ENCODE assay signal across 8 cellular contexts in the genomic region with DNA sequence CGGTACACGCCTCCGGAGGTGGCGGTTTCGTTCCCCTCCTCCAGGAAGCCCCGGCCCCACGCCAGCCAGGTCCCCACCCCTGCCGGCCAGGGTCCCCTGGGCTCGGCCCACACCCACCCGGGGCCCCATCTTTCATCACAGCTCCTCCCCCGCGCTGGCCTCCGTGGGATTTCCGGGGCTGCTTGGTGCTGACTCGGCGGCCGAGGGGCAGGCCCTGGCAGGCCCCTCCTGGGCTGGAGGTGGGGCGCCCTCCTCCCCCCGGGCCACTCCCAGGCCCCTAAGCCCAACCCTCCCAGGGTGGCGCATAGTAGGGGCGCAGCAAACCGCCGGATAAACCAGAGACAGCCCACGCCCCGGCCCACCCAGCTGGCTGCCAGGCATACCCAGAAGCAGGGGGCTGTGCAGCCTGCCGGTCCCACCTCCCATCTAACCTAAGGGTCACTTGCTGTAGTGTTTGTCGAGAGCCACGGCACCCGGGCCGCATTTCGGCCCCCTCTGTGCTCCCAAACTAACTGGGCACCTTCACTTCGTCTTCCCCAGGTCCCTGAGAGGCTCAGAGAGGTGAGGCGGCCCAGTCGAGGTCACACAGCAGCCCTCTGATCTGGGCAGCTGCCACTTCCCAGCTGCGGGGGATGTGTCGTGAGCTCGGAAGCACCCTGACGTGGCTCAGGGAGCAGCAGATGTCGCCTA. TPM values are rescaled to one million over a fixed set of nuclear protein-coding genes. Genes with fewer than 3 reads are reported as not detected.
DNase-seq lines count a peak whose midpoint lies in the region; ATAC-seq, FAIRE-seq and TF ChIP-seq lines count a peak whose summit lies in the region.

No MANE protein-coding gene starts in this region.

- H3K27ac ChIP-seq in K562 (ENCODE audit: extremely low read depth, low read depth, low read length) (peak overlapping the region; percentile 88; the same call in 2 of the 3 replicates), mesodermal cell (ENCODE audit: low read depth, low read length, severe bottlenecking) (peak overlapping the region; percentile 83), transverse colon (peak overlapping the region; percentile 97 to 100 (median 99))

- H3K4me1 ChIP-seq in K562 (replicated peaks in 1 of 2; ENCODE audit: control insufficient read depth in 2 of 2, insufficient read depth in 2 of 2, low read length in 2 of 2) (peaks cover 36 to 76% of the 10 kb centered on the region in 2 experiments; a peak in 4 of 5 replicates), mesodermal cell (ENCODE audit: control insufficient read depth, insufficient read depth, low read length, poor library complexity, severe bottlenecking) (peaks cover 22% of the 10 kb centered on the region), transverse colon (peaks cover 61 to 83% (median 74%) of the 10 kb centered on the region in 4 donors)

- peak; percentile 42 for DNase-seq in AG10803 (ENCODE audit: low read depth)
- DNase-seq in NOMO-1 treated with DMSO at 0.1 percent for 48 hours (lab: John Stamatoyannopoulos, UW; ENCODE audit: unreplicated experiment), result peak; percentile 46
- peak; percentile 58 to 67 (median 62) for DNase-seq in K562 (ENCODE audit: extremely low read depth in 1 of 4, low spot score in 3 of 4)
- peak; percentile 90 for DNase-seq in transverse colon
- no peak for DNase-seq in left lobe of liver (ENCODE audit: low spot score)
- DNase-seq in foreskin melanocyte, result no peak

- in situ Hi-C loops in K562 (cut with MboI), result no loop called here
- in situ Hi-C loops in transverse colon (cut with MboI; ENCODE audit: low pct_ligation_motif_present in 1 of 4, low pct_unique_long_range_greater_than_20kb in 1 of 4, low sequenced_read_pairs in 3 of 4), result no loop called here

- peaks cover 99% of the 10 kb centered on the region for H3K79me2 ChIP-seq in K562 (ENCODE audit: control insufficient read depth, insufficient read depth, low read length)

- no peak for TF ChIP-seq CTCF in AG10803 (conservative IDR thresholded peaks at IDR 0.05; ENCODE audit: low read length)
- no peak for TF ChIP-seq CTCF in K562 (IDR thresholded peaks at IDR 0.05 in 2 of 3, conservative IDR thresholded peaks at IDR 0.05 in 1 of 3; ENCODE audit: insufficient read depth in 2 of 3, low read depth in 1 of 3, low read length in 3 of 3)
- no peak for TF ChIP-seq CTCF in transverse colon (IDR thresholded peaks at IDR 0.05)

- no peak for FAIRE-seq in K562 (lab: Jason Lieb, UNC)

- intact Hi-C loops in K562 (cut with micrococcal nuclease), result loop anchor here (10.0 kb wide), 1 partner anchor 125 kb away; the partner anchor contains the start of genes ANKRD24 and SIRT6
- intact Hi-C loops in transverse colon (cut with DNase I; ENCODE audit: low total_unique reads), result no loop called here

- H2AFZ ChIP-seq in K562 (ENCODE audit: low read depth, low read length), result no peak overlapping the region

- POLR2A ChIA-PET in K562 (lab: Yijun Ruan, JAX), result interaction anchor here (0.6 to 0.7 kb wide), 3 partner anchors 41 to 143 kb away, joined by 3 to 4 read pairs (median 3); partner anchors contain the start of gene EEF2

- TF ChIP-seq RAD21 in K562 (CRISPR knock-in tag; conservative IDR thresholded peaks at IDR 0.05 in 1 of 2, IDR thresholded peaks at IDR 0.05 in 1 of 2), result no peak

- BruUV-seq in K562 (replicated peaks; lab: Mats Ljungman, UMichigan), result no TSS peak

- CTCF ChIA-PET in K562 (lab: Yijun Ruan, JAX; ENCODE audit: low intra/inter-chr PET ratio), result no interaction called here

- peak overlapping the region; percentile 52 for H3K4me3 ChIP-seq in AG10803 (ENCODE audit: low read length)
- H3K4me3 ChIP-seq in K562, result peak overlapping the region; percentile 33
- no peak overlapping the region for H3K4me3 ChIP-seq in mesodermal cell (ENCODE audit: extremely low read depth, insufficient read depth, low read length, poor library complexity, severe bottlenecking)
- peak overlapping the region; percentile 17 to 100 (median 55) for H3K4me3 ChIP-seq in transverse colon

- H3K9ac ChIP-seq in K562 (ENCODE audit: insufficient read depth in 1 of 2, low read depth in 2 of 2, low read length in 2 of 2), result peak overlapping the region; percentile 76 to 95; a peak in 3 of 4 replicates

- no peak for TF ChIP-seq EP300 in K562 (IDR thresholded peaks at IDR 0.05; ENCODE audit: low read length)
- peak; percentile 81 for TF ChIP-seq EP300 in transverse colon (IDR thresholded peaks at IDR 0.05; ENCODE audit: low read depth)

- ATAC-seq in K562 (peak; percentile 8), left lobe of liver (no peak), HG02623 (IDR thresholded peaks at IDR 0.05; ENCODE audit: unreplicated experiment) (no peak)

- H3K9me3 ChIP-seq in K562 (replicated peaks; ENCODE audit: control insufficient read depth, insufficient read depth, low read depth, low read length) (no peaks in the 10 kb centered on the region; the same call in 1 of the 2 replicates), mesodermal cell (ENCODE audit: control insufficient read depth, low read length) (no peaks in the 10 kb centered on the region), transverse colon (no peaks in the 10 kb centered on the region)

- peaks cover 67% of the 10 kb centered on the region for H4K20me1 ChIP-seq in K562 (replicated peaks; ENCODE audit: control insufficient read depth, insufficient read depth, low read length)

- no peaks in the 10 kb centered on the region for H3K27me3 ChIP-seq in K562 (ENCODE audit: control insufficient read depth in 2 of 2, insufficient read depth in 2 of 2, low read length in 2 of 2)
- H3K27me3 ChIP-seq in transverse colon, result no peaks in the 10 kb centered on the region

- WGBS in K562 (ENCODE audit: insufficient coverage, low coverage, missing lambda C conversion rate), result 57% methylated on average over 18 of the region's 39 CpGs
- 92 to 96% methylated on average over 30 to 33 of the region's 39 CpGs for WGBS in mesodermal cell (ENCODE audit: insufficient coverage in 2 of 2), 2 experiments
- WGBS in transverse colon (ENCODE audit: low coverage in 1 of 2), 2 donors, result 35% methylated on average over 28 of the region's 39 CpGs; no CpG with 5 or more reads in 1 of the 2 donors

- H3K36me3 ChIP-seq in K562 (ENCODE audit: control insufficient read depth, insufficient read depth, low read length), result peaks cover 81% of the 10 kb centered on the region; the same call in 2 of the 3 replicates
- H3K36me3 ChIP-seq in mesodermal cell (ENCODE audit: control insufficient read depth, insufficient read depth, low read length), result peaks cover 26% of the 10 kb centered on the region
- H3K36me3 ChIP-seq in transverse colon, result peaks cover 0 to 2% (median 0%) of the 10 kb centered on the region in 4 donors

- H3K4me2 ChIP-seq in K562 (ENCODE audit: insufficient read depth, low read length), result peak overlapping the region; percentile 66

- peaks cover 20% of the 10 kb centered on the region for H3K9me1 ChIP-seq in K562 (ENCODE audit: control insufficient read depth, insufficient read depth, low read length)

- no peak for TF ChIP-seq POLR2A in K562 (conservative IDR thresholded peaks at IDR 0.05)
- TF ChIP-seq POLR2A in transverse colon (IDR thresholded peaks at IDR 0.05), result peak; percentile 40

TF ChIP-seq in K562, 482 proteins besides CTCF, POLR2A, EP300 and RAD21 (continues in another document):
- no peak for TF ChIP-seq BRF1 (IDR thresholded peaks at IDR 0.05; ENCODE audit: borderline replicate concordance, extremely low read depth, insufficient read length)

RNA-seq across cellular contexts. Expression of gene ZBTB7A, which starts 6.6 kb away (rescaled TPM):
- 5.4 and 20.2 TPM in 2 replicates for total RNA-seq in K562 (2011; cell fraction: chromatin; rRNA removed; ENCODE audit: low replicate concordance)
- 10.5 and 12.0 TPM in 2 replicates for total RNA-seq in K562 (2011; cell fraction: nucleolus; rRNA removed)
- total RNA-seq in K562 (2011; cell fraction: nucleoplasm; rRNA removed), result 5.3 and 7.3 TPM in 2 replicates
- total RNA-seq in K562 (2014; rRNA removed), result 10.2 and 13.8 TPM in 2 replicates
- total RNA-seq in K562 (2014; rRNA removed; fragmentation: Illumina TruSeq; extraction: Trizol), result 1.6 and 1.8 TPM in 2 replicates
- 4.6 and 4.8 TPM in 2 replicates for total RNA-seq in K562 (2015; rRNA removed; fragmentation: Illumina TruSeq; extraction: Trizol)
- 32.7 and 34.0 TPM in 2 replicates for total RNA-seq in K562 (2021)
- polyA plus RNA-seq in K562 (2011; rRNA removed), result 2.0 and 2.4 TPM in 2 replicates
- polyA plus RNA-seq in K562 (2011; cell fraction: cytosol; rRNA removed), result 2.8 and 11.2 TPM in 2 replicates
- 7.4 and 18.4 TPM in 2 replicates for polyA plus RNA-seq in K562 (2011; cell fraction: nucleus; rRNA removed)
- polyA plus RNA-seq in K562 (2012), result 8.9 and 10.8 TPM in 2 replicates
- polyA plus RNA-seq in K562 (2014; fragmentation: Illumina TruSeq; extraction: Trizol), result 6.3 and 8.3 TPM in 2 replicates
- polyA plus RNA-seq in K562 (2014; fragmentation: Nextera tagmentation; extraction: Ambion mirVana), result under 1 TPM; 0.11 to 0.27 TPM
- 10.8 and 11.6 TPM in 2 replicates for polyA plus RNA-seq in K562 (2014; rRNA removed)
- 1.3 and 1.7 TPM in 2 replicates for polyA minus RNA-seq in K562 (2011; rRNA and poly(A)+ RNA removed)
- 14.2 and 20.6 TPM in 2 replicates for polyA minus RNA-seq in K562 (2011; cell fraction: cytosol; rRNA and poly(A)+ RNA removed)
- 5.4 and 5.8 TPM in 2 replicates for polyA minus RNA-seq in K562 (2011; cell fraction: nucleus; rRNA and poly(A)+ RNA removed)
- polyA plus RNA-seq in mesodermal cell (2013, experiment 1 of 2), result 9.1 TPM
- 8.0 TPM for polyA plus RNA-seq in mesodermal cell (2013, experiment 2 of 2)
- 100 to 1,000 TPM; 101 to 224 (median 141) TPM for total RNA-seq in transverse colon
- total RNA-seq in left lobe of liver, result 33.3 TPM

RNA-seq across cellular contexts. Expression of gene PIAS4, which starts 52.5 kb away (rescaled TPM):
- total RNA-seq in K562 (2011; cell fraction: chromatin; rRNA removed; ENCODE audit: low replicate concordance), result 19.4 and 56.5 TPM in 2 replicates
- total RNA-seq in K562 (2011; cell fraction: nucleolus; rRNA removed), result 36.9 and 39.3 TPM in 2 replicates
- 20.4 and 20.9 TPM in 2 replicates for total RNA-seq in K562 (2011; cell fraction: nucleoplasm; rRNA removed)
- 21.9 and 26.4 TPM in 2 replicates for total RNA-seq in K562 (2014; rRNA removed)
- total RNA-seq in K562 (2014; rRNA removed; fragmentation: Illumina TruSeq; extraction: Trizol), result 5.3 and 7.3 TPM in 2 replicates
- total RNA-seq in K562 (2015; rRNA removed; fragmentation: Illumina TruSeq; extraction: Trizol), result 14.3 and 14.4 TPM in 2 replicates
- total RNA-seq in K562 (2021), result 24.9 and 34.9 TPM in 2 replicates
- 6.7 and 7.1 TPM in 2 replicates for polyA plus RNA-seq in K562 (2011; rRNA removed)
- 7.4 and 15.5 TPM in 2 replicates for polyA plus RNA-seq in K562 (2011; cell fraction: cytosol; rRNA removed)
- polyA plus RNA-seq in K562 (2011; cell fraction: nucleus; rRNA removed), result 11.2 and 22.2 TPM in 2 replicates
- polyA plus RNA-seq in K562 (2012), result 23.1 and 44.7 TPM in 2 replicates
- 14.5 and 23.3 TPM in 2 replicates for polyA plus RNA-seq in K562 (2014; fragmentation: Illumina TruSeq; extraction: Trizol)
- polyA plus RNA-seq in K562 (2014; fragmentation: Nextera tagmentation; extraction: Ambion mirVana), result under 1 TPM; 0.27 TPM
- 14.8 and 19.9 TPM in 2 replicates for polyA plus RNA-seq in K562 (2014; rRNA removed)
- polyA minus RNA-seq in K562 (2011; rRNA and poly(A)+ RNA removed), result 4.6 and 5.3 TPM in 2 replicates
- 14.9 and 18.8 TPM in 2 replicates for polyA minus RNA-seq in K562 (2011; cell fraction: cytosol; rRNA and poly(A)+ RNA removed)
- 21.3 and 22.4 TPM in 2 replicates for polyA minus RNA-seq in K562 (2011; cell fraction: nucleus; rRNA and poly(A)+ RNA removed)
- 37.9 TPM for polyA plus RNA-seq in mesodermal cell (2013, experiment 1 of 2)
- 25.8 TPM for polyA plus RNA-seq in mesodermal cell (2013, experiment 2 of 2)
- 100 to 1,000 TPM in 1 of 4 donors, 10 to 100 TPM in 3; 15.5 to 110 (median 23.0) TPM for total RNA-seq in transverse colon
- total RNA-seq in left lobe of liver, result 13.6 TPM

Comparison
In these comparisons a context has a peak if more than half of its experiments do, and no peak if none do; other contexts are left out.
1. DNase-seq: peak in AG10803 (single experiment), NOMO-1 treated with DMSO at 0.1 percent for 48 hours (single experiment), K562 (4 of 4) and transverse colon (single experiment); none in left lobe of liver (single experiment) and foreskin melanocyte (single experiment).
2. Peak in every context shown above with its lines, with median percentiles within 50 percentile points of each other: H3K27ac ChIP-seq.